13 cellular contexts compared by ENCODE assay signal in the genomic region with DNA sequence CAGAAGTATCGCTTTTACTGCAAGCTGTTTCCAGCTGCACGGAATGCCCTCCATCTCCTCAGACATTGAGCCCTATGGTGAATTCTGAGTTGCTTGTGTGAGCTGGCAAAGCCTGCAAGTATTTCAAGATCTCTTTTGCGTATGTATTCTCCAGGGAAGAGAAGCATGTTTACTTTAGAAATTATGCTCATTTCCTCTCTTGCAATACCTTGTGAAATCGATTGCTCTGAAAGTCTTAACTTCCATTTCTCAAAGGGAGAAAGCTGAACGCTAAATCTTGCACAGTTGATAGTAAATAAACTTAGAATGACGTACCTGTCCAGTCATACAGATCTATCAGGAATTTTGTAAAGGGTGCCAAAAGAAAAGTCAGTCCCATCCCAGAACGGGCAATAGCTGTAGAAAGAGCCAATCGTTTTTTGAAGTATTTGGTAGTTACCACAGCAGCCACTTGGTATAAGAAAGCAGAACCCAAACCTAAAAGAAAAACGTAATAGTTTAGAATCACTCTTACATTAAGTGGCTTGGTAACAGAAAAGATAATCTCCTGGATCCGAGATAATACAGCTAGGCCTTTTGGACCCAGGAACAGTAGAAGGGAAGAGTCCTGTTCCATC. TPM values are rescaled to one million over a fixed set of nuclear protein-coding genes. Genes with fewer than 3 reads are reported as not detected.
A peak's percentile ranks its signal among the peaks of the same experiment; 100 is the strongest.
DNase-seq lines count a peak whose midpoint lies in the region; ATAC-seq, FAIRE-seq and TF ChIP-seq lines count a peak whose summit lies in the region.
"Had no signal": no experiment of that assay in that cellular context is flagged by ENCODE, and none has a peak within 500 bp of the region (broad histone marks: within the 10 kb centered on the region; RNA-seq: fewer than 3 reads in every experiment).

No MANE protein-coding gene starts in this region.

- intact Hi-C loops in stomach (cut with DNase I; ENCODE audit: low total_unique reads) = no loop called here

- TF ChIP-seq CTCF in gastroesophageal sphincter (IDR thresholded peaks at IDR 0.05) = no peak
- TF ChIP-seq CTCF in stomach (IDR thresholded peaks at IDR 0.05) = no peak

- H3K9me3 ChIP-seq in gastroesophageal sphincter (no peaks in the 10 kb centered on the region), stomach (no peaks in the 10 kb centered on the region)
- H3K9me3 ChIP-seq: heart left ventricle had no signal

- FAIRE-seq in GM19239 (lab: Jason Lieb, UNC) = peak; percentile 33

- H3K36me3 ChIP-seq in gastroesophageal sphincter (peaks cover 6 to 90% of the 10 kb centered on the region in 2 donors), stomach (peaks cover 11 to 57% (median 37%) of the 10 kb centered on the region in 4 donors)

- H3K4me1 ChIP-seq in gastroesophageal sphincter = no peaks in the 10 kb centered on the region
- H3K4me1 ChIP-seq in stomach = peaks cover 0 to 20% (median 11%) of the 10 kb centered on the region in 4 donors

- H3K27me3 ChIP-seq in gastroesophageal sphincter (no peaks in the 10 kb centered on the region), stomach (no peaks in the 10 kb centered on the region)
- H3K27me3 ChIP-seq: heart left ventricle had no signal

- TF ChIP-seq POLR2A in gastroesophageal sphincter (IDR thresholded peaks at IDR 0.05) (no peak), stomach (IDR thresholded peaks at IDR 0.05) (no peak)

- no peak for DNase-seq in GM19239 (ENCODE audit: insufficient read length, low spot score)
- DNase-seq in SIG-M5 treated with dmso at 0.1 percent for 504 hours (lab: John Stamatoyannopoulos, UW; ENCODE audit: unreplicated experiment) = peak; percentile 66
- DNase-seq in stomach = no peak
- no peak for DNase-seq in activated gamma-delta T cell (lab: John Stamatoyannopoulos, UW)
- DNase-seq in RPMI8226 = no peak
- DNase-seq in activated T-cell treated with anti-CD3 and anti-CD28 coated beads, Interleukin-2, amount 50 U/mL, for 1 hour = no peak
- DNase-seq: cerebellar nuclear complex, DMS79 treated with DMSO at 0.1 percent for 48 hours, heart left ventricle, NCI-H2171 treated with DMSO at 0.1 percent for 48 hours, right cardiac atrium had no signal

- ATAC-seq in gastroesophageal sphincter = peak; percentile 53

- no peak for TF ChIP-seq EP300 in gastroesophageal sphincter (IDR thresholded peaks at IDR 0.05)
- no peak for TF ChIP-seq EP300 in stomach (IDR thresholded peaks at IDR 0.05)

- WGBS in gastroesophageal sphincter (ENCODE audit: low coverage in 1 of 2), 2 donors = 75 to 78% methylated on average over 8 to 10 of the region's 10 CpGs
- WGBS in stomach, 5 donors = 70 to 84% (median 80%) methylated on average over 10 of the region's 10 CpGs

- H3K4me3 ChIP-seq in gastroesophageal sphincter (no peak overlapping the region), stomach (no peak overlapping the region)
- H3K4me3 ChIP-seq: heart left ventricle had no signal

- H3K27ac ChIP-seq in gastroesophageal sphincter (peak overlapping the region in 2 of 4 donors; percentile 29 to 36), stomach (peak overlapping the region in 4 of 5 donors; percentile 30 to 70 (median 59))

RNA-seq across cellular contexts. Expression of a gene that starts 10.1 kb away (rescaled TPM):
- total RNA-seq in gastroesophageal sphincter = 10 to 100 TPM; 10.5 to 16.9 (median 15.2) TPM
- 10 to 100 TPM in 1 of 5 donors, 1 to 10 TPM in 2, under 1 TPM in 1, not detected in 1; 0.89 to 11.1 (median 3.8) TPM for total RNA-seq in stomach
- 1 to 10 TPM; 1.7 to 8.7 (median 2.6) TPM for polyA plus RNA-seq in stomach
- total RNA-seq: mononuclear cell had no signal

RNA-seq across cellular contexts. Expression of a gene that starts 26.7 kb away (rescaled TPM):
- total RNA-seq in gastroesophageal sphincter = 100 to 1,000 TPM in 2 of 4 donors, 10 to 100 TPM in 2; 72.5 to 126 (median 101) TPM
- total RNA-seq in stomach = 10 to 100 TPM in 3 of 5 donors, 1 to 10 TPM in 1, not detected in 1; 8.5 to 48.8 (median 18.6) TPM
- polyA plus RNA-seq in stomach = 100 to 1,000 TPM; 269 to 440 (median 318) TPM

RNA-seq across cellular contexts. Expression of a gene that starts 41.6 kb away (rescaled TPM):
- 10 to 100 TPM; 16.7 to 36.9 (median 30.2) TPM for total RNA-seq in gastroesophageal sphincter
- total RNA-seq in stomach = 10 to 100 TPM; 29.0 to 58.6 (median 40.3) TPM
- 1 to 10 TPM; 1.5 to 2.4 (median 2.1) TPM for polyA plus RNA-seq in stomach
